Comparison of ENCODE assay signal across 11 cellular contexts in the genomic region with DNA sequence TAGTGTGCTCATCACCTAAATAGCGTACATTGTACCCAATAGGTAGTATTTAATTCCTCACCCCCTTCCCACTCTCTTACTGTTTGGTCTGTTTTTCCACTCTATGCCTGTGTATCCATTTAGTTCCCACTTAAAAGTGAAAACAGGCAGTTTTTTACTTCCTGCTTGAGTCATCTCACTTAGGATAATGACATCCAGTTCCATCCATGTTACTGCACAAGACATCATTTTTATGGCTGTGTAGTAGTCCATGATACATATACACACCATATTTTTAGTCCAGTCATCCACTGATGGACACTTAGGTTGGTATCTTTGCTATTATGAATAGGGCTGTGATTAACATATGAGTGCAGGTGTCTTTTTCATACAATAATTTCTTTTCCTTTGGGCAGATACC. TPM values are rescaled to one million over a fixed set of nuclear protein-coding genes. Genes with fewer than 3 reads are reported as not detected.
A peak's percentile ranks its signal among the peaks of the same experiment; 100 is the strongest.
DNase-seq lines count a peak whose midpoint lies in the region; ATAC-seq lines count a peak whose summit lies in the region.
"Had no signal": no experiment of that assay in that cellular context is flagged by ENCODE, and none has a peak within 500 bp of the region (broad histone marks: within the 10 kb centered on the region; RNA-seq: fewer than 3 reads in every experiment).

No MANE protein-coding gene starts in this region.

- no peaks in the 10 kb centered on the region for H3K9me3 Mint-ChIP-seq in activated T-cell treated with anti-CD3 and anti-CD28 coated beads, Interleukin-2, amount 50 U/mL, for 24 hours
- H3K9me3 Mint-ChIP-seq in stimulated activated memory B cell treated with anti-CD40 and anti-IgM and Interleukin-4, amounts not matched to agents 10 μg/mL and 1 μg/mL and 100 μg/mL, for 72 hours: no peaks in the 10 kb centered on the region

- peak overlapping the region; percentile 87 for H3K27ac Mint-ChIP-seq in activated T-cell treated with anti-CD3 and anti-CD28 coated beads, Interleukin-2, amount 50 U/mL, for 24 hours
- H3K27ac Mint-ChIP-seq in stimulated activated memory B cell treated with anti-CD40 and anti-IgM and Interleukin-4, amounts not matched to agents 10 μg/mL and 1 μg/mL and 100 μg/mL, for 72 hours: peak overlapping the region; percentile 97

- DNase-seq in activated T-cell treated with anti-CD3 and anti-CD28 coated beads, Interleukin-2, amount 50 U/mL, for 24 hours: no peak
- DNase-seq in activated T-cell treated with anti-CD3 and anti-CD28 coated beads for 4 hours (no peak), RKO (ENCODE audit: low spot score) (peak; percentile 58), dermis blood vessel endothelial cell (peak; percentile 23), NAMALWA (ENCODE audit: low spot score) (no peak), anterior cingulate cortex (lab: John Stamatoyannopoulos, UW) (no peak)
- DNase-seq: amniotic stem cell, mesendoderm, NCI-H2171 had no signal

- no peak for ATAC-seq in stimulated activated memory B cell treated with anti-CD40 and anti-IgM and Interleukin-4, amounts not matched to agents 10 μg/mL and 1 μg/mL and 100 μg/mL, for 72 hours
- ATAC-seq in HG02759 (IDR thresholded peaks at IDR 0.05; ENCODE audit: unreplicated experiment): no peak

- H3K36me3 Mint-ChIP-seq in activated T-cell treated with anti-CD3 and anti-CD28 coated beads, Interleukin-2, amount 50 U/mL, for 24 hours (ENCODE audit: low read depth): peaks cover 41% of the 10 kb centered on the region
- peaks cover 12% of the 10 kb centered on the region for H3K36me3 Mint-ChIP-seq in stimulated activated memory B cell treated with anti-CD40 and anti-IgM and Interleukin-4, amounts not matched to agents 10 μg/mL and 1 μg/mL and 100 μg/mL, for 72 hours

- H3K27me3 Mint-ChIP-seq in activated T-cell treated with anti-CD3 and anti-CD28 coated beads, Interleukin-2, amount 50 U/mL, for 24 hours: no peaks in the 10 kb centered on the region
- no peaks in the 10 kb centered on the region for H3K27me3 Mint-ChIP-seq in stimulated activated memory B cell treated with anti-CD40 and anti-IgM and Interleukin-4, amounts not matched to agents 10 μg/mL and 1 μg/mL and 100 μg/mL, for 72 hours

- peaks cover 81% of the 10 kb centered on the region for H3K4me1 Mint-ChIP-seq in activated T-cell treated with anti-CD3 and anti-CD28 coated beads, Interleukin-2, amount 50 U/mL, for 24 hours (ENCODE audit: low read depth)
- peaks cover 80% of the 10 kb centered on the region for H3K4me1 Mint-ChIP-seq in stimulated activated memory B cell treated with anti-CD40 and anti-IgM and Interleukin-4, amounts not matched to agents 10 μg/mL and 1 μg/mL and 100 μg/mL, for 72 hours

- H3K4me3 Mint-ChIP-seq in activated T-cell treated with anti-CD3 and anti-CD28 coated beads, Interleukin-2, amount 50 U/mL, for 24 hours: peak overlapping the region; percentile 4
- no peak overlapping the region for H3K4me3 Mint-ChIP-seq in stimulated activated memory B cell treated with anti-CD40 and anti-IgM and Interleukin-4, amounts not matched to agents 10 μg/mL and 1 μg/mL and 100 μg/mL, for 72 hours

RNA-seq across cellular contexts. Expression of a gene that starts 10.1 kb away (rescaled TPM):
- total RNA-seq in dermis blood vessel endothelial cell: 70.1 and 88.7 TPM in 2 replicates

Comparison
In these comparisons a context has a peak if more than half of its experiments do, and no peak if none do; other contexts are left out.
1. DNase-seq: peak in RKO (single experiment) and dermis blood vessel endothelial cell (single experiment); none in activated T-cell treated with anti-CD3 and anti-CD28 coated beads, Interleukin-2, amount 50 U/mL, for 24 hours (single experiment), activated T-cell treated with anti-CD3 and anti-CD28 coated beads for 4 hours (single experiment), NAMALWA (single experiment) and anterior cingulate cortex (0 of 58).